9 cellular contexts compared by ENCODE assay signal in the genomic region with DNA sequence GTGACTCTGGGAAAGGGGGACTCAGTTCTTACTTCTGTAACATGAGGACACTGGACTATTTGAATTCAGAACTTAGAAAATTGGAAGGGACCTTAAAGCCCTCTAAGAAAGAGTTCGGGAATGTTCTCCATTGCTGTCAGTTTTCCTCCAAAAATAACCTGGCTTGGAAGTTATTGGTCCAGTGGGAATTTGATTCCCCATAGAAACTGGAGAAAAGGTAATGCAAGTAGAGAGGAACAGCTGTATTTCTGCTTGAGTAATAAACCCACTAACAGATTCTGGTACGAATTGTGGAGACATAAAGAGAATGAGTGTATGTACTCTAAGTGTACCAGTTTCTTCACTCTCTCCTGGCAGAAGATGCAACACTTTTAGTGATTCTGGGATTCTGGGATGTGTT. TPM values are rescaled to one million over a fixed set of nuclear protein-coding genes. Genes with fewer than 3 reads are reported as not detected.
DNase-seq lines count a peak whose midpoint lies in the region; ATAC-seq, FAIRE-seq and TF ChIP-seq lines count a peak whose summit lies in the region.
"Had no signal": no experiment of that assay in that cellular context is flagged by ENCODE, and none has a peak within 500 bp of the region (broad histone marks: within the 10 kb centered on the region; RNA-seq: fewer than 3 reads in every experiment).

No MANE protein-coding gene starts in this region.

- H3K4me1 ChIP-seq in subcutaneous abdominal adipose tissue (ENCODE audit: control insufficient read depth in 5 of 5, insufficient read depth in 5 of 5, low read length in 5 of 5) = peaks cover 2 to 62% (median 56%) of the 10 kb centered on the region in 5 donors

- FAIRE-seq in H54 (lab: Jason Lieb, UNC) = no peak

- H3K27me3 ChIP-seq in subcutaneous abdominal adipose tissue (ENCODE audit: control insufficient read depth in 5 of 5, insufficient read depth in 4 of 5, low read length in 5 of 5) = no peaks in the 10 kb centered on the region

- H3K36me3 Mint-ChIP-seq in activated CD8-positive, alpha-beta memory T cell treated with anti-CD3 and anti-CD28 coated beads, Interleukin-2, amount 10 ng/mL, durations not matched to agents 7 days and 5 days = peaks cover 45% of the 10 kb centered on the region
- peaks cover 70% of the 10 kb centered on the region for H3K36me3 Mint-ChIP-seq in activated T-helper 17 cell treated with anti-CD3 and anti-CD28 coated beads, Interleukin-2, amount 50 U/mL, for 72 hours (ENCODE audit: low read depth)
- H3K36me3 Mint-ChIP-seq in immature natural killer cell = peaks cover 4 to 5% (median 5%) of the 10 kb centered on the region in 3 donors

- peak overlapping the region; percentile 88 for H3K4me3 Mint-ChIP-seq in activated CD8-positive, alpha-beta memory T cell treated with anti-CD3 and anti-CD28 coated beads, Interleukin-2, amount 10 ng/mL, durations not matched to agents 7 days and 5 days
- peak overlapping the region; percentile 93 for H3K4me3 Mint-ChIP-seq in activated T-helper 17 cell treated with anti-CD3 and anti-CD28 coated beads, Interleukin-2, amount 50 U/mL, for 72 hours
- H3K4me3 Mint-ChIP-seq in immature natural killer cell = peak overlapping the region; percentile 94 to 98 (median 96)

- H3K27me3 Mint-ChIP-seq in activated CD8-positive, alpha-beta memory T cell treated with anti-CD3 and anti-CD28 coated beads, Interleukin-2, amount 10 ng/mL, durations not matched to agents 7 days and 5 days = no peaks in the 10 kb centered on the region
- no peaks in the 10 kb centered on the region for H3K27me3 Mint-ChIP-seq in activated T-helper 17 cell treated with anti-CD3 and anti-CD28 coated beads, Interleukin-2, amount 50 U/mL, for 72 hours
- peaks cover 5 to 11% (median 8%) of the 10 kb centered on the region in 3 donors for H3K27me3 Mint-ChIP-seq in immature natural killer cell (ENCODE audit: low read depth in 3 of 3)

- no peaks in the 10 kb centered on the region for H3K9me3 ChIP-seq in subcutaneous abdominal adipose tissue (ENCODE audit: control insufficient read depth in 5 of 5, low read length in 5 of 5)

- peaks cover 49% of the 10 kb centered on the region for H3K4me1 Mint-ChIP-seq in activated CD8-positive, alpha-beta memory T cell treated with anti-CD3 and anti-CD28 coated beads, Interleukin-2, amount 10 ng/mL, durations not matched to agents 7 days and 5 days
- peaks cover 38% of the 10 kb centered on the region for H3K4me1 Mint-ChIP-seq in activated T-helper 17 cell treated with anti-CD3 and anti-CD28 coated beads, Interleukin-2, amount 50 U/mL, for 72 hours
- peaks cover 58 to 74% of the 10 kb centered on the region in 2 donors for H3K4me1 Mint-ChIP-seq in immature natural killer cell

- H3K9me3 Mint-ChIP-seq in activated CD8-positive, alpha-beta memory T cell treated with anti-CD3 and anti-CD28 coated beads, Interleukin-2, amount 10 ng/mL, durations not matched to agents 7 days and 5 days (ENCODE audit: low read depth) = no peaks in the 10 kb centered on the region
- peaks cover 4% of the 10 kb centered on the region for H3K9me3 Mint-ChIP-seq in activated T-helper 17 cell treated with anti-CD3 and anti-CD28 coated beads, Interleukin-2, amount 50 U/mL, for 72 hours
- no peaks in the 10 kb centered on the region for H3K9me3 Mint-ChIP-seq in immature natural killer cell

- ATAC-seq in activated CD8-positive, alpha-beta memory T cell treated with anti-CD3 and anti-CD28 coated beads, Interleukin-2, amount 10 ng/mL, durations not matched to agents 7 days and 5 days = no peak
- ATAC-seq in activated T-helper 17 cell treated with anti-CD3 and anti-CD28 coated beads, Interleukin-2, amount 50 U/mL, for 72 hours (replicated peaks) = no peak
- ATAC-seq in GM19023 (IDR thresholded peaks at IDR 0.05; ENCODE audit: unreplicated experiment) = no peak

- CTCF ChIA-PET in activated CD8-positive, alpha-beta memory T cell treated with anti-CD3 and anti-CD28 coated beads, Interleukin-2, amount 10 ng/mL, durations not matched to agents 7 days and 5 days (lab: Charles Lee) = interaction anchor here (0.6 to 1.2 kb wide), 2 partner anchors 62 to 115 kb away, joined by 3 read pairs; no protein-coding TSS in a partner anchor

- peak overlapping the region in 4 of 5 donors; percentile 48 to 99 (median 92) for H3K9ac ChIP-seq in subcutaneous abdominal adipose tissue (ENCODE audit: low read length in 5 of 5)

- peak overlapping the region; percentile 79 to 99 (median 90) for H3K4me3 ChIP-seq in subcutaneous abdominal adipose tissue (ENCODE audit: low read depth in 1 of 5, low read length in 5 of 5)

- no peak for TF ChIP-seq POLR2A in H54 (IDR thresholded peaks at IDR 0.05; ENCODE audit: low read depth, low read length)

- H3K27ac ChIP-seq in subcutaneous abdominal adipose tissue (ENCODE audit: low read depth, low read length) = peak overlapping the region; percentile 100

- H3K36me3 ChIP-seq in subcutaneous abdominal adipose tissue (ENCODE audit: control insufficient read depth in 5 of 5, insufficient read depth in 5 of 5, low read length in 5 of 5) = peaks cover 0 to 6% (median 0%) of the 10 kb centered on the region in 5 donors

- H3K27ac Mint-ChIP-seq in activated CD8-positive, alpha-beta memory T cell treated with anti-CD3 and anti-CD28 coated beads, Interleukin-2, amount 10 ng/mL, durations not matched to agents 7 days and 5 days = no peak overlapping the region
- H3K27ac Mint-ChIP-seq in activated T-helper 17 cell treated with anti-CD3 and anti-CD28 coated beads, Interleukin-2, amount 50 U/mL, for 72 hours = peak overlapping the region; percentile 50
- H3K27ac Mint-ChIP-seq in immature natural killer cell = peak overlapping the region; percentile 14 to 91 (median 73)

- no peak for DNase-seq in activated CD8-positive, alpha-beta memory T cell treated with anti-CD3 and anti-CD28 coated beads, Interleukin-2, amount 10 ng/mL, durations not matched to agents 7 days and 5 days
- no peak for DNase-seq in activated CD8-positive, alpha-beta memory T cell treated with anti-CD3 and anti-CD28 coated beads for 24 hours
- DNase-seq in immature natural killer cell (no peak), H54 (ENCODE audit: insufficient read length, low spot score) (no peak), NCI-H187 treated with DMSO at 0.1 percent for 48 hours (lab: John Stamatoyannopoulos, UW) (no peak)
- DNase-seq: hippocampal formation had no signal

RNA-seq across cellular contexts. Expression of a gene that starts 1.8 kb away (rescaled TPM):
- 10 to 100 TPM; 18.6 to 21.1 TPM for total RNA-seq in activated CD8-positive, alpha-beta memory T cell treated with anti-CD3 and anti-CD28 coated beads, Interleukin-2, amount 10 ng/mL, durations not matched to agents 7 days and 5 days
- 10 to 100 TPM; 21.8 to 39.5 TPM for total RNA-seq in activated T-helper 17 cell treated with anti-CD3 and anti-CD28 coated beads, Interleukin-2, amount 50 U/mL, for 72 hours
- polyA plus RNA-seq in immature natural killer cell = 1 to 10 TPM in 1 of 3 donors, under 1 TPM in 2; 0.19 to 1.4 (median 0.43) TPM

RNA-seq across cellular contexts. Expression of a gene that starts 1.8 kb away (rescaled TPM):
- 10 to 100 TPM; 98.5 to 99.5 TPM for total RNA-seq in activated CD8-positive, alpha-beta memory T cell treated with anti-CD3 and anti-CD28 coated beads, Interleukin-2, amount 10 ng/mL, durations not matched to agents 7 days and 5 days
- 100 to 1,000 TPM in 1 of 2 donors, 10 to 100 TPM in 1; 88.8 to 117 TPM for total RNA-seq in activated T-helper 17 cell treated with anti-CD3 and anti-CD28 coated beads, Interleukin-2, amount 50 U/mL, for 72 hours
- 10 to 100 TPM; 23.2 to 50.4 (median 34.4) TPM for polyA plus RNA-seq in immature natural killer cell

RNA-seq across cellular contexts. Expression of a gene that starts 32.2 kb away (rescaled TPM):
- 10 to 100 TPM; 20.3 to 22.3 TPM for total RNA-seq in activated CD8-positive, alpha-beta memory T cell treated with anti-CD3 and anti-CD28 coated beads, Interleukin-2, amount 10 ng/mL, durations not matched to agents 7 days and 5 days
- total RNA-seq in activated T-helper 17 cell treated with anti-CD3 and anti-CD28 coated beads, Interleukin-2, amount 50 U/mL, for 72 hours = 10 to 100 TPM; 17.2 to 26.9 TPM
- polyA plus RNA-seq in immature natural killer cell = 10 to 100 TPM; 13.0 to 49.0 (median 14.0) TPM
